In the genomic region with DNA sequence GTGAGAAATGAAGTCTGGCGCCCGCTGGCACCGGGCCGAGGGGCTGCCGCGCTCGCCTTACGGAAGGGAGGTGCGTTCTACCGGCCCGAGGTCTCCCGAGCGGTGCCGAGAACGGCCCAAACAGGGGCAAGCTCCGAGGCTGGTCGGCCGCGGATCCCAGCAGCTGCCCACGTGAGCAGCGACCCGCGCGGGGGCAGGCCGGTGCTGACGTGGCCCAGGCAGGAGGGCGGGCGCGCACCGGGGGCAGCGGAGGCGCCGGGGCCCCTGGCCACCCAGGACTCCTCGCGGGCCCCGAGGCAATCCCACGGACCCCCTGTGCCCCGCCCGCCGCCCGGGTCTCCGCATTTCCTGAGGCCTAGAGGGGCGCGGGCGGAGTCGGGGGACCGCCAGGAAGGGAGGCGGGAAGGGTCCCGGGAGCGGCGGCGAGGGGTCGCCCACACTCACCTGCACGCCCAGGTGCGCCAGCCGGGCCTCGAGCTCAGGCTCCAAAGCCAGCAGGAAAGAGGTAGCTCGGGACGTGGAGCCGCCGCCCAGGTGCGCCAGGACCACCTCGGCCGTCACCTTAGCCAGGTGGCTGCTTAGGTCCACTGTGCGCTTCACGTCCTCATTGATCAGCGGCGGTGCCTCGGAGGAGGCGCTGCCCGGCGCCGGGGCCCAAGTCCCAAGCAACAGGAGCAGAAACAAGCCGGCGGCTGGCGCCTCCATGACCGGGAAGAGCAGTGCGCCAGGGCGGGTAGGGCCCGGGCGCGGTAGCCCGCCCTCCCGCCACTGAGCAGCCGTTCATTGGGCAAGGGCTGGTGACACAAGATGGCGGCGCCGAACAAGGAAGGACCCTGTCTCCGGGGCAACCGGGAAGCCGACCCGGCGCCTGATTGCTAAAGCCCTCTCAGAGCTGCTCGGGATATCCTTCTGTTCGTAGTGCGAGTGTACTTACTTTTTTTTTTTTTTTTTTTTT, we compare ENCODE assay signal across 8 cellular contexts. TPM values are rescaled to one million over a fixed set of nuclear protein-coding genes. Genes with fewer than 3 reads are reported as not detected.
DNase-seq lines count a peak whose midpoint lies in the region; ATAC-seq and TF ChIP-seq lines count a peak whose summit lies in the region.

Gene RPN1, minus strand, starts transcription at position 723 of the 955 bp plus-strand sequence. Its CDS starts 18 bp downstream, at position 705.

- H3K9me3 Mint-ChIP-seq in activated naive CD4-positive, alpha-beta T cell treated with anti-CD3 and anti-CD28 coated beads, Interleukin-2, amount 50 U/mL, for 72 hours = no peaks in the 10 kb centered on the region

- 0% methylated on average over 36 of the region's 96 CpGs for WGBS in suprapubic skin

- TF ChIP-seq CTCF in suprapubic skin (IDR thresholded peaks at IDR 0.05) = no peak

- peaks cover 24% of the 10 kb centered on the region for H3K4me1 ChIP-seq in suprapubic skin

- TF ChIP-seq EP300 in suprapubic skin (IDR thresholded peaks at IDR 0.05) = no peak

- H3K27me3 ChIP-seq in suprapubic skin = no peaks in the 10 kb centered on the region

- DNase-seq in NCI-H1105 (lab: John Stamatoyannopoulos, UW) = peak; percentile 97
- DNase-seq in SKM-1 (lab: John Stamatoyannopoulos, UW; ENCODE audit: unreplicated experiment) = peak; percentile 95
- peak; percentile 91 to 92 for DNase-seq in activated naive CD4-positive, alpha-beta T cell treated with anti-CD3 and anti-CD28 coated beads, Interleukin-2, amount 50 U/mL, for 72 hours (ENCODE audit: low spot score in 2 of 2)
- peak; percentile 71 for DNase-seq in glomerular endothelial cell (ENCODE audit: extremely low read depth, low read depth, low spot score)
- DNase-seq in occipital lobe (lab: John Stamatoyannopoulos, UW) = peak; percentile 90
- peak; percentile 98 for DNase-seq in suprapubic skin (ENCODE audit: low spot score in 2 of 2)

- peaks cover 0 to 12% of the 10 kb centered on the region in 2 donors for H3K36me3 Mint-ChIP-seq in activated naive CD4-positive, alpha-beta T cell treated with anti-CD3 and anti-CD28 coated beads, Interleukin-2, amount 50 U/mL, for 72 hours

- no peaks in the 10 kb centered on the region for H3K9me3 ChIP-seq in suprapubic skin

- H3K4me3 ChIP-seq in suprapubic skin = peak within 1 kb of the TSS; percentile 70

- ATAC-seq in HG02642 (IDR thresholded peaks at IDR 0.05; ENCODE audit: poor library complexity, unreplicated experiment) = peak; percentile 96
- ATAC-seq in activated naive CD4-positive, alpha-beta T cell treated with anti-CD3 and anti-CD28 coated beads, Interleukin-2, amount 50 U/mL, for 72 hours = peak; percentile 98

- H3K27ac ChIP-seq in suprapubic skin = peak within 1 kb of the TSS; percentile 94

- H3K36me3 ChIP-seq in suprapubic skin = no peaks in the 10 kb centered on the region

- peak within 1 kb of the TSS; percentile 90 to 97 for H3K27ac Mint-ChIP-seq in activated naive CD4-positive, alpha-beta T cell treated with anti-CD3 and anti-CD28 coated beads, Interleukin-2, amount 50 U/mL, for 72 hours

- TF ChIP-seq POLR2A in GM10847 (IDR thresholded peaks at IDR 0.05; ENCODE audit: extremely low read depth, insufficient read length) (peak; percentile 89), suprapubic skin (IDR thresholded peaks at IDR 0.05) (peak; percentile 56 to 90)

RNA-seq across cellular contexts. Expression of gene RPN1, which starts in this region (rescaled TPM):
- 100 to 1,000 TPM; 109 to 128 TPM for total RNA-seq in activated naive CD4-positive, alpha-beta T cell treated with anti-CD3 and anti-CD28 coated beads, Interleukin-2, amount 50 U/mL, for 72 hours
- total RNA-seq in glomerular endothelial cell (311 and 371 TPM in 2 replicates), occipital lobe (181 TPM), suprapubic skin (100 to 1,000 TPM in 3 of 4 donors, 10 to 100 TPM in 1; 91.5 to 150 (median 148) TPM)

Comparison
In these comparisons a context has a peak if more than half of its experiments do, and no peak if none do; other contexts are left out.
1. Peak in every context shown above with its lines: DNase-seq, ATAC-seq, H3K4me3 ChIP-seq and H3K27ac ChIP-seq.